Comparison of ENCODE assay signal across 9 cellular contexts in genomic region chr19:17797397-17798201, GRCh38. TPM values are rescaled to one million over a fixed set of nuclear protein-coding genes. Genes with fewer than 3 reads are reported as not detected.
A peak's percentile ranks its signal among the peaks of the same experiment; 100 is the strongest.
DNase-seq lines count a peak whose midpoint lies in the region; ATAC-seq and TF ChIP-seq lines count a peak whose summit lies in the region.
"Had no signal": no experiment of that assay in that cellular context is flagged by ENCODE, and none has a peak within 500 bp of the region (broad histone marks: within the 10 kb centered on the region; RNA-seq: fewer than 3 reads in every experiment).

No MANE protein-coding gene starts in this region.

- H3K9me3 ChIP-seq in Panc1 (ENCODE audit: control insufficient read depth, insufficient read depth, low read depth, low read length): no peaks in the 10 kb centered on the region

- DNase-seq in ELR (ENCODE audit: low read depth) (peak; percentile 91), Panc1 (ENCODE audit: low read depth, low spot score) (peak; percentile 68), epithelial cell of esophagus (ENCODE audit: low read depth) (peak; percentile 95), mesothelial cell of epicardium (ENCODE audit: low spot score in 2 of 2, unreplicated experiment in 2 of 2) (no peak), NCI-H1105 (lab: John Stamatoyannopoulos, UW) (no peak), NCI-H345 treated with DMSO at 0.1 percent for 48 hours (lab: John Stamatoyannopoulos, UW; ENCODE audit: unreplicated experiment) (no peak), midbrain (lab: John Stamatoyannopoulos, UW) (no peak)
- peak; percentile 37 for DNase-seq in stimulated activated CD4-positive, alpha-beta T cell treated with anti-CD3 and anti-CD28 coated beads, Interleukin-4, amount 100 ng/mL, for 1 hour

- 0 out of 2 replicates have a peak, but pooled peaks cover 2% of the 10 kb centered on the region for H3K4me1 ChIP-seq in Panc1 (ENCODE audit: control insufficient read depth, insufficient read depth, low read length)

- H3K27me3 ChIP-seq in Panc1 (ENCODE audit: control insufficient read depth, insufficient read depth, low read length): no peaks in the 10 kb centered on the region

- H3K27ac ChIP-seq in Panc1 (ENCODE audit: low read length): no peak overlapping the region

- H3K27ac Mint-ChIP-seq in mesothelial cell of epicardium: no peak overlapping the region

- no peak overlapping the region for H3K4me3 Mint-ChIP-seq in mesothelial cell of epicardium

- ATAC-seq in Panc1: peak; percentile 69

- in situ Hi-C loops in Panc1 (cut with HindIII; ENCODE audit: low pct_unique_long_range_greater_than_20kb, low sequenced_read_pairs): no loop called here

- intact Hi-C loops in Panc1 (cut with micrococcal nuclease; ENCODE audit: unreplicated experiment): no loop called here

- POLR2A ChIA-PET in Panc1 (lab: Charles Lee): no interaction called here

- no peaks in the 10 kb centered on the region for H3K36me3 Mint-ChIP-seq in mesothelial cell of epicardium

- no peaks in the 10 kb centered on the region for H3K9me3 Mint-ChIP-seq in mesothelial cell of epicardium

- no peak for TF ChIP-seq CTCF in Panc1 (IDR thresholded peaks at IDR 0.05)
- TF ChIP-seq CTCF in epithelial cell of esophagus (IDR thresholded peaks at IDR 0.05; ENCODE audit: insufficient read depth, low read depth, low read length, missing control alignments): no peak
- TF ChIP-seq CTCF in mesothelial cell of epicardium (IDR thresholded peaks at IDR 0.05; ENCODE audit: unreplicated experiment): no peak

- H3K4me1 Mint-ChIP-seq in mesothelial cell of epicardium: no peaks in the 10 kb centered on the region

- CTCF ChIA-PET in Panc1 (lab: Charles Lee): interaction anchor here (0.7 kb wide), 1 partner anchor 11 kb away, joined by 3 read pairs; no protein-coding TSS in a partner anchor

- H3K4me3 ChIP-seq in Panc1 (ENCODE audit: low read depth in 2 of 2, low read length in 2 of 2) (0 out of 4 replicates have a peak overlapping the region, but pooled peaks of 1 of the 2 experiments have one; percentile 8), epithelial cell of esophagus (ENCODE audit: low read length) (no peak overlapping the region)
- H3K4me3 ChIP-seq: lung had no signal

- H3K36me3 ChIP-seq in Panc1 (ENCODE audit: control insufficient read depth, insufficient read depth, low read length): no peaks in the 10 kb centered on the region; the same call in 1 of the 2 replicates

- BruUV-seq in Panc1 (replicated peaks; lab: Mats Ljungman, UMichigan): no TSS peak

- peaks cover 72% of the 10 kb centered on the region for H3K27me3 Mint-ChIP-seq in mesothelial cell of epicardium (ENCODE audit: low read depth)

RNA-seq across cellular contexts. Expression of gene B3GNT3, which starts 2.7 kb away (rescaled TPM):
- 0.67 TPM for total RNA-seq in Panc1 (2021; ENCODE audit: unreplicated experiment)
- polyA plus RNA-seq in Panc1 (2012; ENCODE audit: insufficient read length): 0.23 TPM
- total RNA-seq in mesothelial cell of epicardium: 0.23 TPM in 1 of 3 replicates, not detected in the others

RNA-seq across cellular contexts. Expression of gene INSL3, which starts 23.7 kb away (rescaled TPM):
- total RNA-seq in Panc1 (2021; ENCODE audit: unreplicated experiment) (0.57 TPM), mesothelial cell of epicardium (0.35 to 1.0 TPM (median 0.92 TPM) in 3 replicates)
- polyA plus RNA-seq in Panc1 (2012; ENCODE audit: insufficient read length): 1.2 TPM
- total RNA-seq: lung had no signal

RNA-seq across cellular contexts. Expression of gene FCHO1, which starts 46.3 kb away (rescaled TPM):
- 1.1 TPM for total RNA-seq in Panc1 (2021; ENCODE audit: unreplicated experiment)
- polyA plus RNA-seq in Panc1 (2012; ENCODE audit: insufficient read length): 2.7 TPM
- total RNA-seq in mesothelial cell of epicardium: 3.8 to 6.2 TPM (median 4.6 TPM) in 3 replicates

RNA-seq across cellular contexts. Expression of gene JAK3, which starts 50.2 kb away (rescaled TPM):
- total RNA-seq in Panc1 (2021; ENCODE audit: unreplicated experiment) (2.1 TPM), mesothelial cell of epicardium (10.7 to 12.3 TPM (median 11.2 TPM) in 3 replicates)
- 1.7 TPM for polyA plus RNA-seq in Panc1 (2012; ENCODE audit: insufficient read length)

Comparison
In these comparisons a context has a peak if more than half of its experiments do, and no peak if none do; other contexts are left out.
1. DNase-seq: peak in ELR (single experiment), Panc1 (single experiment), epithelial cell of esophagus (single experiment) and stimulated activated CD4-positive, alpha-beta T cell treated with anti-CD3 and anti-CD28 coated beads, Interleukin-4, amount 100 ng/mL, for 1 hour (single experiment); none in mesothelial cell of epicardium (0 of 2), NCI-H1105 (single experiment), NCI-H345 treated with DMSO at 0.1 percent for 48 hours (single experiment) and midbrain (single experiment).